ENCODE assay signal across 9 cellular contexts in the genomic region with DNA sequence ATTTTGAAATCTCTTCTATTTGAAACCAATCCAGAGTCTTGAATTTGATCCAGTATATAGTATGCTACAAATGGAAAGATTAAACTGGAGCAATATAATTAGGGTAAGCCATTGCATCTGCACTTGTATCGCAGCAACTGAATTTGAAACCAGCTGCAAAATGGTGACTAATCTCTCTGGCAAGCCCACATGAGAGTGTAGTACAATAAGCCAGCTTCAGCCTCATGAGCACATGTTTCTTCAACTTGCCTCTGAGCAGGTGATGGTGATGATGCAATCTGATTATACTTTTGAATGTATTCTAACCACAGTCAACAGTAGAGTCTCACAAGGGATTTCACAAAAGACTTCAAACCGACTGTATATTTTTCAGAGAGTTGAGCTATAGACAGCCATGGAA. TPM values are rescaled to one million over a fixed set of nuclear protein-coding genes. Genes with fewer than 3 reads are reported as not detected.
DNase-seq lines count a peak whose midpoint lies in the region; ATAC-seq, FAIRE-seq and TF ChIP-seq lines count a peak whose summit lies in the region.
"Had no signal": no experiment of that assay in that cellular context is flagged by ENCODE, and none has a peak within 500 bp of the region (broad histone marks: within the 10 kb centered on the region; RNA-seq: fewer than 3 reads in every experiment).

No MANE protein-coding gene starts in this region.

- no peaks in the 10 kb centered on the region for H4K20me1 ChIP-seq in HepG2 (ENCODE audit: insufficient read depth, low read length)

- DNase-seq in Daoy (ENCODE audit: low read depth) = peak; percentile 85
- DNase-seq in NCI-H774 (lab: John Stamatoyannopoulos, UW) = peak; percentile 91
- DNase-seq in HepG2 (ENCODE audit: low spot score) = peak; percentile 37
- peak; percentile 28 for DNase-seq in stimulated activated naive CD8-positive, alpha-beta T cell treated with anti-CD3 and anti-CD28 coated beads, Interleukin-15, Interleukin-2, amounts not matched to agents 100 U/mL and 50 U/mL, for 24 hours
- DNase-seq in spleen = no peak

- peak overlapping the region; percentile 87 for H3K27ac Mint-ChIP-seq in activated naive CD4-positive, alpha-beta T cell treated with anti-CD3 and anti-CD28 coated beads, Interleukin-2, amount 50 U/mL, for 24 hours

- CTCF ChIA-PET in HepG2 (lab: Yijun Ruan, JAX; ENCODE audit: low intra/inter-chr PET ratio, low total read pairs) = no interaction called here

- ATAC-seq in GM21447 (IDR thresholded peaks at IDR 0.05; ENCODE audit: unreplicated experiment) (peak; percentile 99), HG03575 (IDR thresholded peaks at IDR 0.05; ENCODE audit: extremely low read depth, insufficient number of reproducible peaks, low FRiP score, unreplicated experiment) (peak; percentile 96), HepG2 (no peak)
- ATAC-seq in stimulated activated naive CD8-positive, alpha-beta T cell treated with anti-CD3 and anti-CD28 coated beads, Interleukin-15, Interleukin-2, amounts not matched to agents 100 U/mL and 50 U/mL, for 24 hours = peak; percentile 96

- no TSS peak for BruUV-seq in HepG2 (replicated peaks; lab: Mats Ljungman, UMichigan)

- no peak overlapping the region for H3K4me2 ChIP-seq in HepG2 (ENCODE audit: low read depth, low read length)

- H3K9ac ChIP-seq in HepG2 (ENCODE audit: insufficient read depth, low read depth, low read length) = no peak overlapping the region

- no peak overlapping the region for H3K27ac ChIP-seq in HepG2 (ENCODE audit: extremely low read length, insufficient read depth, low read length)
- no peak overlapping the region for H3K27ac ChIP-seq in spleen

- no peaks in the 10 kb centered on the region for H3K4me1 ChIP-seq in HepG2 (ENCODE audit: insufficient read depth, low read length)
- peaks cover 0 to 4% (median 0%) of the 10 kb centered on the region in 6 donors for H3K4me1 ChIP-seq in spleen

- H3K4me3 ChIP-seq in HepG2 (replicated peaks in 1 of 3; ENCODE audit: insufficient read depth in 1 of 3, low read depth in 2 of 3, low read length in 3 of 3) (no peak overlapping the region), spleen (no peak overlapping the region)

- TF ChIP-seq EP300 in HepG2 (IDR thresholded peaks at IDR 0.05; ENCODE audit: low read depth in 2 of 2, low read length in 2 of 2) (no peak), HepG2 (CRISPR knock-in tag; IDR thresholded peaks at IDR 0.05; ENCODE audit: borderline replicate concordance) (no peak)

- H3K36me3 ChIP-seq in HepG2 (replicated peaks in 1 of 2; ENCODE audit: control insufficient read depth in 1 of 2, insufficient read depth in 2 of 2, low read length in 2 of 2) (no peaks in the 10 kb centered on the region), spleen (peaks cover 0 to 5% (median 0%) of the 10 kb centered on the region in 6 donors)

- in situ Hi-C loops in HepG2 (cut with HindIII; ENCODE audit: extremely low pct_ligation_motif_present, low pct_unique_long_range_greater_than_20kb) = no loop called here

- 80% methylated on average over 2 of the region's 2 CpGs for WGBS in HepG2 (ENCODE audit: low lambda C conversion rate)
- WGBS in spleen, 5 donors = 49 to 61% (median 59%) methylated on average over 2 of the region's 2 CpGs

- no peaks in the 10 kb centered on the region for H3K27me3 Mint-ChIP-seq in activated naive CD4-positive, alpha-beta T cell treated with anti-CD3 and anti-CD28 coated beads, Interleukin-2, amount 50 U/mL, for 24 hours

- H3K9me3 Mint-ChIP-seq in activated naive CD4-positive, alpha-beta T cell treated with anti-CD3 and anti-CD28 coated beads, Interleukin-2, amount 50 U/mL, for 24 hours = no peaks in the 10 kb centered on the region

- TF ChIP-seq CTCF in HepG2 (CRISPR knock-in tag; IDR thresholded peaks at IDR 0.05) = no peak
- no peak for TF ChIP-seq CTCF in spleen (IDR thresholded peaks at IDR 0.05 in 8 of 11, conservative IDR thresholded peaks at IDR 0.05 in 3 of 11)

- peaks cover 27% of the 10 kb centered on the region for H3K4me1 Mint-ChIP-seq in activated naive CD4-positive, alpha-beta T cell treated with anti-CD3 and anti-CD28 coated beads, Interleukin-2, amount 50 U/mL, for 24 hours

- intact Hi-C loops in HepG2 (cut with micrococcal nuclease; ENCODE audit: unreplicated experiment) (no loop called here), spleen (cut with DNase I; ENCODE audit: low total_unique reads) (no loop called here)

- H3K79me2 ChIP-seq in HepG2 (ENCODE audit: insufficient read depth, low read length) = no peaks in the 10 kb centered on the region

- no peak for TF ChIP-seq POLR2A in HepG2 (IDR thresholded peaks at IDR 0.05; ENCODE audit: insufficient read depth in 1 of 2, low read depth in 2 of 2, low read length in 2 of 2)
- TF ChIP-seq POLR2A in spleen (IDR thresholded peaks at IDR 0.05) = no peak

- H2AFZ ChIP-seq in HepG2 (ENCODE audit: low read length) = no peak overlapping the region

- no peak for FAIRE-seq in HepG2 (lab: Jason Lieb, UNC)
- FAIRE-seq: TTC549 had no signal

- no peaks in the 10 kb centered on the region for H3K27me3 ChIP-seq in HepG2 (ENCODE audit: control insufficient read depth in 1 of 2, insufficient read depth in 2 of 2, low read length in 2 of 2)
- H3K27me3 ChIP-seq in spleen (replicated peaks in 1 of 7) = no peaks in the 10 kb centered on the region

- peaks cover 11% of the 10 kb centered on the region for H3K36me3 Mint-ChIP-seq in activated naive CD4-positive, alpha-beta T cell treated with anti-CD3 and anti-CD28 coated beads, Interleukin-2, amount 50 U/mL, for 24 hours

- POLR2A ChIA-PET in HepG2 (lab: Yijun Ruan, JAX) = no interaction called here

- no peak for TF ChIP-seq RAD21 in HepG2 (CRISPR knock-in tag; IDR thresholded peaks at IDR 0.05)

- H3K9me3 ChIP-seq in HepG2 (ENCODE audit: low read length) (no peaks in the 10 kb centered on the region), spleen (peaks cover 0 to 4% (median 0%) of the 10 kb centered on the region in 8 donors)

- peak overlapping the region; percentile 55 for H3K4me3 Mint-ChIP-seq in activated naive CD4-positive, alpha-beta T cell treated with anti-CD3 and anti-CD28 coated beads, Interleukin-2, amount 50 U/mL, for 24 hours

TF ChIP-seq in HepG2, 621 proteins besides CTCF, POLR2A, EP300 and RAD21:
- TF ChIP-seq FOSL2 (CRISPR knock-in tag; IDR thresholded peaks at IDR 0.05) (0 out of 2 replicates have a peak, but pooled peaks have one; percentile 24), ZNF782 (CRISPR knock-in tag; IDR thresholded peaks at IDR 0.05; ENCODE audit: borderline replicate concordance) (no peak), CEBPB (IDR thresholded peaks at IDR 0.05; ENCODE audit: borderline replicate concordance, low read depth, low read length) (peak; percentile 78), CEBPG (CRISPR knock-in tag; IDR thresholded peaks at IDR 0.05) (peak; percentile 68), ZMYM3 (CRISPR knock-in tag; IDR thresholded peaks at IDR 0.05) (no peak), SATB2 (CRISPR knock-in tag; IDR thresholded peaks at IDR 0.05) (no peak), ZNF644 (CRISPR knock-in tag; IDR thresholded peaks at IDR 0.05; ENCODE audit: low read depth) (0 out of 2 replicates have a peak, but pooled peaks have one; percentile 27)
- TF ChIP-seq, protein P1, sequence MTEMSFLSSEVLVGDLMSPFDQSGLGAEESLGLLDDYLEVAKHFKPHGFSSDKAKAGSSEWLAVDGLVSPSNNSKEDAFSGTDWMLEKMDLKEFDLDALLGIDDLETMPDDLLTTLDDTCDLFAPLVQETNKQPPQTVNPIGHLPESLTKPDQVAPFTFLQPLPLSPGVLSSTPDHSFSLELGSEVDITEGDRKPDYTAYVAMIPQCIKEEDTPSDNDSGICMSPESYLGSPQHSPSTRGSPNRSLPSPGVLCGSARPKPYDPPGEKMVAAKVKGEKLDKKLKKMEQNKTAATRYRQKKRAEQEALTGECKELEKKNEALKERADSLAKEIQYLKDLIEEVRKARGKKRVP (CRISPR knock-in tag; IDR thresholded peaks at IDR 0.05) = peak in 1 of 2 experiments; percentile 77; a peak in 2 of 4 replicates

RNA-seq across cellular contexts. Expression of a gene that starts 0.8 kb away (rescaled TPM):
- 74.7 and 125 TPM in 2 replicates for total RNA-seq in Daoy (2014; rRNA removed; shearing (Covaris generic))
- 154 and 206 TPM in 2 replicates for total RNA-seq in HepG2 (2016; rRNA removed; fragmentation: Illumina TruSeq; extraction: Trizol)
- total RNA-seq in HepG2 (2016; cell fraction: cytosol; rRNA removed; fragmentation: Illumina TruSeq; extraction: Trizol; ENCODE audit: low read depth) = 43.8 and 53.8 TPM in 2 replicates
- 156 and 243 TPM in 2 replicates for total RNA-seq in HepG2 (2016; cell fraction: insoluble cytoplasmic fraction; rRNA removed; fragmentation: Illumina TruSeq; extraction: Trizol)
- 49.5 and 53.8 TPM in 2 replicates for total RNA-seq in HepG2 (2016; cell fraction: membrane; rRNA removed; fragmentation: Illumina TruSeq; extraction: Trizol)
- total RNA-seq in HepG2 (2016; cell fraction: nucleus; rRNA removed; fragmentation: Illumina TruSeq; extraction: Trizol) = 50.8 and 57.3 TPM in 2 replicates
- 21.3 and 38.3 TPM in 2 replicates for polyA plus RNA-seq in HepG2 (2011; rRNA removed)
- 20.9 and 21.4 TPM in 2 replicates for polyA plus RNA-seq in HepG2 (2011; cell fraction: cytosol; rRNA removed)
- 6.7 and 9.1 TPM in 2 replicates for polyA plus RNA-seq in HepG2 (2011; cell fraction: nucleus; rRNA removed)
- polyA plus RNA-seq in HepG2 (2012) = 36.1 and 77.3 TPM in 2 replicates
- polyA plus RNA-seq in HepG2 (2016; cell fraction: cytosol; fragmentation: Illumina TruSeq; extraction: Trizol; ENCODE audit: low read depth) = 40.7 and 49.7 TPM in 2 replicates
- polyA plus RNA-seq in HepG2 (2016; cell fraction: insoluble cytoplasmic fraction; fragmentation: Illumina TruSeq; extraction: Trizol; ENCODE audit: low read depth) = 177 and 187 TPM in 2 replicates
- 42.6 and 46.1 TPM in 2 replicates for polyA plus RNA-seq in HepG2 (2016; cell fraction: membrane; fragmentation: Illumina TruSeq; extraction: Trizol; ENCODE audit: low read depth)
- 60.8 and 74.0 TPM in 2 replicates for polyA plus RNA-seq in HepG2 (2016; cell fraction: nucleus; fragmentation: Illumina TruSeq; extraction: Trizol; ENCODE audit: insufficient read depth, low read depth)
- polyA minus RNA-seq in HepG2 (2011; rRNA and poly(A)+ RNA removed; ENCODE audit: low replicate concordance) = 3.7 and 11.0 TPM in 2 replicates
- polyA minus RNA-seq in HepG2 (2011; cell fraction: cytosol; rRNA and poly(A)+ RNA removed) = 7.7 and 17.3 TPM in 2 replicates
- polyA minus RNA-seq in HepG2 (2011; cell fraction: nucleus; rRNA and poly(A)+ RNA removed) = 6.8 and 9.0 TPM in 2 replicates
- total RNA-seq in spleen = 10 to 100 TPM; 18.0 to 32.1 (median 25.4) TPM
- 10 to 100 TPM; 28.3 to 41.8 (median 41.0) TPM for polyA plus RNA-seq in spleen
